ENCODE assay signal across 1 cellular context in the genomic region with DNA sequence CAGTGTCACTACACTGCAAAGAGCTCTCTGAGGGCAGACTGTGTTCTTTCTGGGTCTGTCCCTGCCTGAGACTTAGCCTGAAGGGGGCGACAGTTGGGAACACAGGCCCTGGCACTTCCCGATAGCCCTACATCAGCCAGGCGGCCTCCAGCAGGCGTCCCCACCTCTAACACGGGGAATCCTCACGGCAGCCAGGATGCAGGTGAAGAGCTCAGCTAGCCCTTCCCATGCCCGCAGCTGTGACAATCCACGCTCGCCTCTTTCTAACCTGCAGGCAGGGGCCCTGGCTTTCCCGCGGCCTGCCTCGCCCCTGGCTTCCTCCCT.
TF ChIP-seq lines count a peak whose summit lies in the region.

No MANE protein-coding gene starts in this region.

TF ChIP-seq in HepG2, 621 proteins besides CTCF, POLR2A, EP300 and RAD21 (continued from another document):
- TF ChIP-seq, protein P1, sequence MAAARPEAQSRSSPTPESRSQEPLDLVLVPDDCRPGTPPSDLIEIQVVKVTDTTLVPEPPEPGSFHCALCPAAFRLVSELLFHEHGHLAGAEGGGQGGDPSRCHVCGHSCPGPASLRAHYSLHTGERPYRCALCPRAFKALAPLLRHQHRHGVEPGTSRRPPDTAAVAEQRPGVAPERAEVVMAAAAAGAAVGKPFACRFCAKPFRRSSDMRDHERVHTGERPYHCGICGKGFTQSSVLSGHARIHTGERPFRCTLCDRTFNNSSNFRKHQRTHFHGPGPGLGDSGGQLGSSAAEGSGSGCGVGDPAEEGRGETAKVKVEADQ (CRISPR knock-in tag; IDR thresholded peaks at IDR 0.05; ENCODE audit: borderline replicate concordance), result no peak
- TF ChIP-seq ZEB1 (IDR thresholded peaks at IDR 0.05; ENCODE audit: insufficient replicate concordance, low read depth) (no peak), ZBTB38 (CRISPR knock-in tag; IDR thresholded peaks at IDR 0.05) (peak; percentile 55; the same call in 1 of the 2 replicates), HMGA1 (CRISPR knock-in tag; conservative IDR thresholded peaks at IDR 0.05) (no peak), BRD4 (CRISPR knock-in tag; IDR thresholded peaks at IDR 0.05) (0 out of 2 replicates have a peak, but pooled peaks have one; percentile 29)
- TF ChIP-seq, protein P2, sequence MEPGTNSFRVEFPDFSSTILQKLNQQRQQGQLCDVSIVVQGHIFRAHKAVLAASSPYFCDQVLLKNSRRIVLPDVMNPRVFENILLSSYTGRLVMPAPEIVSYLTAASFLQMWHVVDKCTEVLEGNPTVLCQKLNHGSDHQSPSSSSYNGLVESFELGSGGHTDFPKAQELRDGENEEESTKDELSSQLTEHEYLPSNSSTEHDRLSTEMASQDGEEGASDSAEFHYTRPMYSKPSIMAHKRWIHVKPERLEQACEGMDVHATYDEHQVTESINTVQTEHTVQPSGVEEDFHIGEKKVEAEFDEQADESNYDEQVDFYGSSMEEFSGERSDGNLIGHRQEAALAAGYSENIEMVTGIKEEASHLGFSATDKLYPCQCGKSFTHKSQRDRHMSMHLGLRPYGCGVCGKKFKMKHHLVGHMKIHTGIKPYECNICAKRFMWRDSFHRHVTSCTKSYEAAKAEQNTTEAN (CRISPR knock-in tag; conservative IDR thresholded peaks at IDR 0.05), result no peak
